ENCODE assay signal across 14 cellular contexts in the genomic region with DNA sequence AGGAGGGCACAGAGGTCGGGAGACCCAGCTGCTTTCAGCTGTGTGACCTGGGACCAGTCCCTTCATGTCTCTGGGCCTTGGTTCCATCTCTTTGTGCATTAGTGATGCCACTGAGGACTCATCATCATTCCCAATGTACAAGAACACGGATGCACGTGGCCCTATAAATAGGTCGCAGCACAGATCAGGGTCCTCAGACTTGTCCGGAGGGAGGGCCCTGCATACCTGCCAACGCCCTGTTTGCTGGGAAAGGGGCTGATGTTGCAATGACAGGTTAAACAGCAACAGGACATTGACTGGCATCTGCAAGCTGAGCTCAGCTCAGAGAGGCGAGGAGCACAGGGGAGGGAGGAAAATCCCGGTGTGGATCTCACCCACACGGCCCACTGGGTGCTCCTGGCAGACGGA. TPM values are rescaled to one million over a fixed set of nuclear protein-coding genes. Genes with fewer than 3 reads are reported as not detected.
DNase-seq lines count a peak whose midpoint lies in the region; ATAC-seq and TF ChIP-seq lines count a peak whose summit lies in the region.
"Had no signal": no experiment of that assay in that cellular context is flagged by ENCODE, and none has a peak within 500 bp of the region (broad histone marks: within the 10 kb centered on the region; RNA-seq: fewer than 3 reads in every experiment).

No MANE protein-coding gene starts in this region.

- H3K9me3 ChIP-seq in PC-9 (ENCODE audit: insufficient read depth, low read depth) = no peaks in the 10 kb centered on the region
- no peaks in the 10 kb centered on the region for H3K9me3 ChIP-seq in fibroblast of lung (ENCODE audit: control insufficient read depth, insufficient read depth, low read depth, low read length)
- H3K9me3 ChIP-seq in osteoblast (ENCODE audit: low read depth, low read length) = no peaks in the 10 kb centered on the region

- H3K79me2 ChIP-seq in PC-9 (ENCODE audit: low read depth) (peaks cover 4% of the 10 kb centered on the region; the same call in 1 of the 2 replicates), fibroblast of lung (ENCODE audit: control insufficient read depth, insufficient read depth, low read length) (no peaks in the 10 kb centered on the region), osteoblast (ENCODE audit: insufficient read depth, low read length) (no peaks in the 10 kb centered on the region)

- intact Hi-C loops in PC-9 (cut with micrococcal nuclease; ENCODE audit: unreplicated experiment) = loop anchor here (1.0 to 2.0 kb wide), 2 partner anchors 9 to 16 kb away; no protein-coding TSS in a partner anchor

- ATAC-seq in GM21576 (IDR thresholded peaks at IDR 0.05; ENCODE audit: unreplicated experiment) = no peak
- ATAC-seq: activated T-cell treated with anti-CD3 and anti-CD28 coated beads, Interleukin-2, amount 50 U/mL, for 4 hours; stimulated activated effector memory CD8-positive, alpha-beta T cell treated with anti-CD3 and anti-CD28 coated beads, Interleukin-12 subunit alpha, Interleukin-12 subunit beta, amount 100 ng/mL, for 72 hours had no signal

- H3K27ac ChIP-seq in PC-9 = peak overlapping the region; percentile 97
- H3K27ac ChIP-seq in fibroblast of lung (ENCODE audit: insufficient read depth, low read length) = peak overlapping the region; percentile 76
- peak overlapping the region; percentile 96 for H3K27ac ChIP-seq in osteoblast (ENCODE audit: low read depth, low read length)
- H3K27ac ChIP-seq: HL-60 had no signal

- TF ChIP-seq CTCF in PC-9 (conservative IDR thresholded peaks at IDR 0.05) = no peak
- TF ChIP-seq CTCF in fibroblast of lung (conservative IDR thresholded peaks at IDR 0.05 in 1 of 2, IDR thresholded peaks at IDR 0.05 in 1 of 2; ENCODE audit: low read depth in 1 of 2, low read length in 2 of 2) = no peak
- no peak for TF ChIP-seq CTCF in osteoblast (IDR thresholded peaks at IDR 0.05; ENCODE audit: extremely low read depth, low read depth, low read length)

- H3K27me3 ChIP-seq in PC-9 (ENCODE audit: insufficient read depth, low read depth) = no peaks in the 10 kb centered on the region
- no peaks in the 10 kb centered on the region for H3K27me3 ChIP-seq in fibroblast of lung (ENCODE audit: control insufficient read depth, insufficient read depth, low read length)
- no peaks in the 10 kb centered on the region for H3K27me3 ChIP-seq in osteoblast (ENCODE audit: insufficient read depth, low read length)

- POLR2A ChIA-PET in PC-9 (lab: Charles Lee; ENCODE audit: unreplicated experiment) = interaction anchor here (0.6 to 2.0 kb wide), 5 partner anchors 8 to 618 kb away, joined by 3 to 14 read pairs (median 4); no protein-coding TSS in a partner anchor

- DNase-seq in Caki2 (ENCODE audit: low read depth) = peak; percentile 90
- DNase-seq in PC-9 = peak; percentile 90 to 92
- DNase-seq in fibroblast of lung (ENCODE audit: low read depth in 2 of 2) = no peak
- no peak for DNase-seq in osteoblast (ENCODE audit: insufficient read length, low spot score, missing footprints)
- DNase-seq in DMS79 treated with DMSO at 0.1 percent for 48 hours (lab: John Stamatoyannopoulos, UW) = no peak
- DNase-seq in GM19238 (ENCODE audit: insufficient read length, low spot score) = no peak
- no peak for DNase-seq in SK-N-DZ (ENCODE audit: low spot score)
- DNase-seq: activated T-cell treated with anti-CD3 and anti-CD28 coated beads, Interleukin-2, amount 50 U/mL, for 4 hours; CD4-positive, CD25-positive, alpha-beta regulatory T cell; immature natural killer cell; NCI-H2107 had no signal

- no peak overlapping the region for H3K9ac ChIP-seq in fibroblast of lung (ENCODE audit: insufficient read depth, low read length)

- H3K36me3 ChIP-seq in PC-9 (ENCODE audit: low read depth) (peaks cover 77% of the 10 kb centered on the region), fibroblast of lung (ENCODE audit: control insufficient read depth, insufficient read depth, low read length) (peaks cover 13% of the 10 kb centered on the region), osteoblast (ENCODE audit: insufficient read depth, low read length) (peaks cover 91% of the 10 kb centered on the region)

- H3K4me3 ChIP-seq in PC-9 = no peak overlapping the region; the same call in 1 of the 2 replicates
- H3K4me3 ChIP-seq in fibroblast of lung (replicated peaks in 1 of 4; ENCODE audit: control extremely low read depth in 1 of 4, insufficient read depth in 1 of 4, low read depth in 3 of 4, low read length in 4 of 4) = no peak overlapping the region
- no peak overlapping the region for H3K4me3 ChIP-seq in osteoblast (ENCODE audit: insufficient read depth, low read length)

- H3K4me1 ChIP-seq in PC-9 (replicated peaks; ENCODE audit: insufficient read depth) = peaks cover 56% of the 10 kb centered on the region
- H3K4me1 ChIP-seq in fibroblast of lung (ENCODE audit: control insufficient read depth, extremely low read depth, insufficient read depth, low read length) = peaks cover 20% of the 10 kb centered on the region
- H3K4me1 ChIP-seq in osteoblast (ENCODE audit: insufficient read depth, low read length) = peaks cover 27% of the 10 kb centered on the region

- in situ Hi-C loops in Caki2 (cut with HindIII; ENCODE audit: low pct_unique_long_range_greater_than_20kb, low sequenced_read_pairs) = no loop called here

- H2AFZ ChIP-seq in PC-9 = no peak overlapping the region
- no peak overlapping the region for H2AFZ ChIP-seq in fibroblast of lung (ENCODE audit: low read length)
- no peak overlapping the region for H2AFZ ChIP-seq in osteoblast (ENCODE audit: low read length)

- no peaks in the 10 kb centered on the region for H3K9me2 ChIP-seq in PC-9 (ENCODE audit: insufficient read depth)

- no peaks in the 10 kb centered on the region for H4K20me1 ChIP-seq in PC-9 (ENCODE audit: insufficient read depth)
- no peaks in the 10 kb centered on the region for H4K20me1 ChIP-seq in fibroblast of lung (ENCODE audit: control insufficient read depth, extremely low read depth, insufficient read depth, low read length)
- no peaks in the 10 kb centered on the region for H4K20me1 ChIP-seq in osteoblast (ENCODE audit: insufficient read depth, low read length)

- no TSS peak for BruUV-seq in PC-9 (replicated peaks; lab: Mats Ljungman, UMichigan)

- CTCF ChIA-PET in PC-9 (lab: Charles Lee) = interaction anchor here (1.0 to 2.2 kb wide), 4 partner anchors 8 to 78 kb away, joined by 4 to 7 read pairs (median 6); no protein-coding TSS in a partner anchor

- H3F3A ChIP-seq in PC-9 (ENCODE audit: insufficient read depth, low read depth) = peaks cover 96% of the 10 kb centered on the region

- H3K4me2 ChIP-seq in PC-9 (peak overlapping the region; percentile 64), fibroblast of lung (ENCODE audit: extremely low read depth, insufficient read depth, low read length) (no peak overlapping the region), osteoblast (ENCODE audit: insufficient read depth, low read length) (no peak overlapping the region)

RNA-seq across cellular contexts. Expression of gene TGM2, which starts 21.8 kb away (rescaled TPM):
- total RNA-seq in Caki2 (2014; rRNA removed; shearing (Covaris generic); ENCODE audit: low replicate concordance) = 144 and 178 TPM in 2 replicates
- total RNA-seq in PC-9 (2021) (286 and 333 TPM in 2 replicates), fibroblast of lung (58.6 and 103 TPM in 2 replicates), osteoblast (78.2 and 137 TPM in 2 replicates)
- 129 and 238 TPM in 2 replicates for polyA plus RNA-seq in fibroblast of lung
- 135 and 254 TPM in 2 replicates for polyA plus RNA-seq in fibroblast of lung (2012)
- 160 and 334 TPM in 2 replicates for polyA minus RNA-seq in fibroblast of lung (ENCODE audit: low replicate concordance)
- 0.56 and 0.81 TPM in 2 replicates for polyA plus RNA-seq in SK-N-DZ (2014; cell fraction: cytosol; rRNA removed)
- polyA plus RNA-seq in SK-N-DZ (2014; cell fraction: nucleus; rRNA removed) = 0.08 and 0.23 TPM in 2 replicates
- total RNA-seq: CD4-positive, CD25-positive, alpha-beta regulatory T cell had no signal
- polyA plus RNA-seq: immature natural killer cell had no signal

Comparison
In these comparisons a context has a peak if more than half of its experiments do, and no peak if none do; other contexts are left out.
1. DNase-seq: peak in Caki2 (single experiment) and PC-9 (2 of 2); none in fibroblast of lung (0 of 2), osteoblast (single experiment), DMS79 treated with DMSO at 0.1 percent for 48 hours (single experiment), GM19238 (single experiment) and SK-N-DZ (single experiment).
2. Peak in every context shown above with its lines, with median percentiles within 50 percentile points of each other: H3K27ac ChIP-seq.